ENCODE assay signal across 7 cellular contexts in genomic region chr5:1652873-1653707, GRCh38.
DNase-seq lines count a peak whose midpoint lies in the region; ATAC-seq, FAIRE-seq and TF ChIP-seq lines count a peak whose summit lies in the region.

No MANE protein-coding gene starts in this region.

- H3K9me3 Mint-ChIP-seq in stimulated activated effector memory CD8-positive, alpha-beta T cell treated with anti-CD3 and anti-CD28 coated beads, Interleukin-12 subunit alpha, Interleukin-12 subunit beta, amount 100 ng/mL, for 72 hours = no peaks in the 10 kb centered on the region

- in situ Hi-C loops in KBM-7 (cut with MboI; ENCODE audit: low pct_unique_long_range_greater_than_20kb, low sequenced_read_pairs) = no loop called here

- H3K36me3 Mint-ChIP-seq in stimulated activated effector memory CD8-positive, alpha-beta T cell treated with anti-CD3 and anti-CD28 coated beads, Interleukin-12 subunit alpha, Interleukin-12 subunit beta, amount 100 ng/mL, for 72 hours = no peaks in the 10 kb centered on the region

- no peak overlapping the region for H3K27ac Mint-ChIP-seq in stimulated activated effector memory CD8-positive, alpha-beta T cell treated with anti-CD3 and anti-CD28 coated beads, Interleukin-12 subunit alpha, Interleukin-12 subunit beta, amount 100 ng/mL, for 72 hours

- no peak for TF ChIP-seq CTCF in coronary artery (IDR thresholded peaks at IDR 0.05)

- no peak overlapping the region for H3K27ac ChIP-seq in coronary artery

- DNase-seq in GM18507 (ENCODE audit: extremely low spot score, insufficient read length, low read depth) = no peak
- DNase-seq in KBM-7 = peak; percentile 27
- DNase-seq in coronary artery (ENCODE audit: low spot score) = peak; percentile 56
- DNase-seq in stimulated activated effector memory CD8-positive, alpha-beta T cell treated with anti-CD3 and anti-CD28 coated beads, Interleukin-12 subunit alpha, Interleukin-12 subunit beta, amount 100 ng/mL, for 72 hours (ENCODE audit: low spot score in 2 of 2) = no peak
- DNase-seq in NCI-H510A (lab: John Stamatoyannopoulos, UW) = no peak
- DNase-seq in HUDEP-2 (lab: John Stamatoyannopoulos, UW; ENCODE audit: unreplicated experiment in 76 of 76) = no peak

- H3K4me1 Mint-ChIP-seq in stimulated activated effector memory CD8-positive, alpha-beta T cell treated with anti-CD3 and anti-CD28 coated beads, Interleukin-12 subunit alpha, Interleukin-12 subunit beta, amount 100 ng/mL, for 72 hours = no peaks in the 10 kb centered on the region

- peak overlapping the region; percentile 28 for H3K4me3 ChIP-seq in coronary artery

- peak; percentile 29 for FAIRE-seq in GM18507 (lab: Jason Lieb, UNC)

- ATAC-seq in GM21717 (IDR thresholded peaks at IDR 0.05; ENCODE audit: unreplicated experiment) = peak; percentile 34
- no peak for ATAC-seq in stimulated activated effector memory CD8-positive, alpha-beta T cell treated with anti-CD3 and anti-CD28 coated beads, Interleukin-12 subunit alpha, Interleukin-12 subunit beta, amount 100 ng/mL, for 72 hours

- H3K4me3 Mint-ChIP-seq in stimulated activated effector memory CD8-positive, alpha-beta T cell treated with anti-CD3 and anti-CD28 coated beads, Interleukin-12 subunit alpha, Interleukin-12 subunit beta, amount 100 ng/mL, for 72 hours = peak overlapping the region; percentile 32

Comparison
In these comparisons a context has a peak if more than half of its experiments do, and no peak if none do; other contexts are left out.
1. DNase-seq: peak in KBM-7 (single experiment) and coronary artery (single experiment); none in GM18507 (single experiment), stimulated activated effector memory CD8-positive, alpha-beta T cell treated with anti-CD3 and anti-CD28 coated beads, Interleukin-12 subunit alpha, Interleukin-12 subunit beta, amount 100 ng/mL, for 72 hours (0 of 2), NCI-H510A (single experiment) and HUDEP-2 (0 of 76).